8 cellular contexts compared by ENCODE assay signal in the genomic region with DNA sequence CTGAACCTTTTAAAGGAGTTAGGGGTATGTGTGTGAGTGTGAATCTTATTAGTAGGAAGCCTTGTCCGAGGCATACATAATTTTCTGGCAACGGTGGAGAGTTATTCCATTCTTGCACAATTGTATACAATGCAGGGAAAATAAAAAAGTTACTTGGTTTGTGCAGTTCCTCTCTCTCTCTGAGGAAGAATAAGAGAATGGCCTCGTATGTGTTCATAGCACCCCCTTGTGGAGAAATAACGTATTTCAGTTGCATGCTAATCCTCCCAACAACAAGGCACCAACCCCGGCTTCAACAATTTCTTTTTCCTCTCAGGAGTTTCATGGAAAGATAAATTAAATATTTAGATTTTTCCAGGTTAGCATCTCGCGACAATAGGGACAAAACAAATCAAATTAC. TPM values are rescaled to one million over a fixed set of nuclear protein-coding genes. Genes with fewer than 3 reads are reported as not detected.
DNase-seq lines count a peak whose midpoint lies in the region; ATAC-seq, FAIRE-seq and TF ChIP-seq lines count a peak whose summit lies in the region.

No MANE protein-coding gene starts in this region.

- no peak overlapping the region for H3K9ac ChIP-seq in keratinocyte (ENCODE audit: control insufficient read depth, extremely low read depth, insufficient read depth, low read length)

- peak; percentile 65 for TF ChIP-seq CTCF in LNCaP clone FGC (IDR thresholded peaks at IDR 0.05; ENCODE audit: control insufficient read depth, extremely low read depth, insufficient read depth)
- TF ChIP-seq CTCF in astrocyte of the cerebellum (IDR thresholded peaks at IDR 0.05; ENCODE audit: low read depth, low read length, missing control alignments): peak; percentile 73
- TF ChIP-seq CTCF in keratinocyte (optimal IDR thresholded peaks at IDR 0.05 in 1 of 3, IDR thresholded peaks at IDR 0.05 in 1 of 3, conservative IDR thresholded peaks at IDR 0.05 in 1 of 3; ENCODE audit: extremely low read depth in 1 of 3, insufficient read depth in 2 of 3, low read length in 3 of 3): peak; percentile 55 to 71 (median 57)
- TF ChIP-seq CTCF in thyroid gland (IDR thresholded peaks at IDR 0.05): peak; percentile 25 to 71 (median 51)

- dilution Hi-C loops in keratinocyte (cut with MboI; ENCODE audit: extremely low pct_ligation_motif_present, low sequenced_read_pairs): loop anchor here (25.0 kb wide), 1 partner anchor 558 kb away; no protein-coding TSS in a partner anchor

- no peaks in the 10 kb centered on the region for H4K20me1 ChIP-seq in keratinocyte (ENCODE audit: control insufficient read depth, extremely low read depth, insufficient read depth, low read length)

- no peaks in the 10 kb centered on the region for H3K9me1 ChIP-seq in keratinocyte (ENCODE audit: control insufficient read depth, extremely low read depth, insufficient read depth, low read length)

- peak; percentile 75 for ATAC-seq in GM21390 (IDR thresholded peaks at IDR 0.05; ENCODE audit: unreplicated experiment)

- H3K36me3 ChIP-seq in keratinocyte (ENCODE audit: control insufficient read depth in 2 of 2, extremely low read depth in 1 of 2, insufficient read depth in 2 of 2, low read length in 2 of 2) (no peaks in the 10 kb centered on the region), thyroid gland (no peaks in the 10 kb centered on the region)

- DNase-seq in SKM-1 treated with dmso at 0.1 percent for 144 hours (lab: John Stamatoyannopoulos, UW; ENCODE audit: unreplicated experiment): peak; percentile 1
- no peak for DNase-seq in SKM-1 (lab: John Stamatoyannopoulos, UW; ENCODE audit: unreplicated experiment)
- DNase-seq in LNCaP clone FGC (ENCODE audit: low read depth): no peak
- peak; percentile 36 for DNase-seq in astrocyte of the cerebellum (ENCODE audit: low read depth)
- DNase-seq in keratinocyte (ENCODE audit: low read depth, low spot score): peak; percentile 17
- no peak for DNase-seq in thyroid gland
- DNase-seq in activated gamma-delta T cell (lab: John Stamatoyannopoulos, UW): no peak

- in situ Hi-C loops in astrocyte of the cerebellum (cut with HindIII; ENCODE audit: low sequenced_read_pairs): no loop called here

- H3K4me1 ChIP-seq in keratinocyte (ENCODE audit: control insufficient read depth, extremely low read depth, insufficient read depth, low read length) (no peaks in the 10 kb centered on the region), thyroid gland (no peaks in the 10 kb centered on the region)

- H2AFZ ChIP-seq in keratinocyte (ENCODE audit: control insufficient read depth, low read length): no peak overlapping the region

- 5% methylated on average over 7 of the region's 7 CpGs for WGBS in thyroid gland, 2 donors

- H3K4me3 ChIP-seq in LNCaP clone FGC (ENCODE audit: low read depth, low read length) (no peak overlapping the region), astrocyte of the cerebellum (ENCODE audit: low read depth, low read length) (no peak overlapping the region), keratinocyte (ENCODE audit: control insufficient read depth in 2 of 3, extremely low read depth in 1 of 3, insufficient read depth in 2 of 3, low read depth in 1 of 3, low read length in 3 of 3) (no peak overlapping the region), thyroid gland (replicated peaks in 1 of 3) (no peak overlapping the region)

- no peak for TF ChIP-seq POLR2A in thyroid gland (IDR thresholded peaks at IDR 0.05)

- no peak overlapping the region for H3K4me2 ChIP-seq in keratinocyte (ENCODE audit: control insufficient read depth, extremely low read depth, insufficient read depth, low read depth, low read length)

- H3K27me3 ChIP-seq in keratinocyte (ENCODE audit: control insufficient read depth, extremely low read depth, insufficient read depth, low read length): no peaks in the 10 kb centered on the region
- no peaks in the 10 kb centered on the region for H3K27me3 ChIP-seq in thyroid gland

- intact Hi-C loops in thyroid gland (cut with DNase I): loop anchor here (5.0 kb wide), 1 partner anchor 618 kb away; no protein-coding TSS in a partner anchor

- H3K27ac ChIP-seq in keratinocyte (ENCODE audit: control insufficient read depth, insufficient read depth, low read length) (no peak overlapping the region), thyroid gland (no peak overlapping the region)

- H3K9me3 ChIP-seq in keratinocyte (ENCODE audit: control insufficient read depth, low read depth, low read length) (no peaks in the 10 kb centered on the region), thyroid gland (no peaks in the 10 kb centered on the region)

- no peaks in the 10 kb centered on the region for H3K79me2 ChIP-seq in keratinocyte (ENCODE audit: control insufficient read depth, insufficient read depth, low read length)

- no peak for FAIRE-seq in keratinocyte (lab: Jason Lieb, UNC)

RNA-seq across cellular contexts. Expression of a gene that starts 33.7 kb away (rescaled TPM):
- 0.10 TPM in 1 of 3 replicates, not detected in the others for polyA plus RNA-seq in keratinocyte
- polyA plus RNA-seq in keratinocyte (2011; ENCODE audit: low read depth): not detected
- polyA plus RNA-seq in keratinocyte (2011; cell fraction: cytosol; rRNA removed): not detected in 2 replicates
- polyA plus RNA-seq in keratinocyte (2011; cell fraction: nucleus; rRNA removed): not detected in 2 replicates
- polyA plus RNA-seq in keratinocyte (2012; ENCODE audit: low replicate concordance): not detected in 2 replicates
- polyA minus RNA-seq in keratinocyte: not detected in 3 replicates
- not detected for polyA minus RNA-seq in keratinocyte (2011; cell fraction: cytosol; rRNA and poly(A)+ RNA removed)
- polyA minus RNA-seq in keratinocyte (2011; cell fraction: nucleus; rRNA and poly(A)+ RNA removed): not detected in 2 replicates
- 1 to 10 TPM; 2.3 to 9.2 (median 4.5) TPM for total RNA-seq in thyroid gland

Comparison
In these comparisons a context has a peak if more than half of its experiments do, and no peak if none do; other contexts are left out.
1. DNase-seq: peak in SKM-1 treated with dmso at 0.1 percent for 144 hours (single experiment), astrocyte of the cerebellum (single experiment) and keratinocyte (single experiment); none in SKM-1 (single experiment), LNCaP clone FGC (single experiment), thyroid gland (0 of 2) and activated gamma-delta T cell (single experiment).
2. Peak in every context shown above with its lines, with median percentiles within 50 percentile points of each other: CTCF ChIP-seq.